In genomic region chr3:124620600-124621063, GRCh38 we compare ENCODE assay signal across 1 cellular context.
A peak's percentile ranks its signal among the peaks of the same experiment; 100 is the strongest.
TF ChIP-seq lines count a peak whose summit lies in the region.

No MANE protein-coding gene starts in this region.

TF ChIP-seq in K562, 482 proteins besides CTCF, POLR2A, EP300 and RAD21 (continued from another document and continues in another):
- no peak for TF ChIP-seq ZNF512 (tag; IDR thresholded peaks at IDR 0.05)
- TF ChIP-seq TRIM24 (IDR thresholded peaks at IDR 0.05), result peak; percentile 71 to 74
- TF ChIP-seq ZNF740 (CRISPR knock-in tag; IDR thresholded peaks at IDR 0.05), result no peak
- TF ChIP-seq ZNF740 (tag; IDR thresholded peaks at IDR 0.05), result no peak
- TF ChIP-seq KDM4B (IDR thresholded peaks at IDR 0.05; ENCODE audit: borderline replicate concordance in 2 of 2, low read depth in 1 of 2), result no peak
- peak; percentile 80 to 93 for TF ChIP-seq TBL1XR1 (IDR thresholded peaks at IDR 0.05; ENCODE audit: low read length in 2 of 2)
- TF ChIP-seq CBX8 (IDR thresholded peaks at IDR 0.05; ENCODE audit: borderline replicate concordance, extremely low read depth, low read depth, low read length, poor library complexity, severe bottlenecking), result no peak
- no peak for TF ChIP-seq DACH1 (IDR thresholded peaks at IDR 0.05; ENCODE audit: partially characterized antibody)
- no peak for TF ChIP-seq HNRNPLL (IDR thresholded peaks at IDR 0.05; ENCODE audit: low read depth, low read length, poor library complexity, severe bottlenecking)
- TF ChIP-seq HDAC6 (IDR thresholded peaks at IDR 0.05; ENCODE audit: low read depth, low read length), result no peak
- peak; percentile 76 for TF ChIP-seq MAFK (IDR thresholded peaks at IDR 0.05; ENCODE audit: low read length)
- TF ChIP-seq KHSRP (IDR thresholded peaks at IDR 0.05), result no peak
- no peak for TF ChIP-seq ZNF518B (CRISPR knock-in tag; IDR thresholded peaks at IDR 0.05)
- TF ChIP-seq MLLT1 (IDR thresholded peaks at IDR 0.05), result no peak
- no peak for TF ChIP-seq ZC3H8 (IDR thresholded peaks at IDR 0.05)
- TF ChIP-seq POLR2AphosphoS5 (IDR thresholded peaks at IDR 0.05; ENCODE audit: control insufficient read depth, insufficient read depth, low read depth, low read length), result peak; percentile 81
- no peak for TF ChIP-seq THAP12 (CRISPR knock-in tag; IDR thresholded peaks at IDR 0.05)
- TF ChIP-seq ZNF780A (CRISPR knock-in tag; IDR thresholded peaks at IDR 0.05), result no peak
- peak in 2 of 3 experiments; percentile 13 to 25 for TF ChIP-seq YY1 (IDR thresholded peaks at IDR 0.05; ENCODE audit: borderline replicate concordance in 1 of 3, control insufficient read depth in 1 of 3, extremely low read depth in 1 of 3, insufficient read depth in 3 of 3, insufficient read length in 1 of 3, insufficient replicate concordance in 2 of 3, low read depth in 1 of 3, low read length in 2 of 3)
- TF ChIP-seq THRAP3 (IDR thresholded peaks at IDR 0.05; ENCODE audit: borderline replicate concordance), result no peak
- TF ChIP-seq FOXP1 (CRISPR knock-in tag; IDR thresholded peaks at IDR 0.05), result no peak
- no peak for TF ChIP-seq HMG20A (CRISPR knock-in tag; conservative IDR thresholded peaks at IDR 0.05)
- TF ChIP-seq ZNF121 (CRISPR knock-in tag; conservative IDR thresholded peaks at IDR 0.05), result no peak
- TF ChIP-seq KLF16 (IDR thresholded peaks at IDR 0.05), result no peak
- peak; percentile 84 for TF ChIP-seq HDAC3 (IDR thresholded peaks at IDR 0.05; ENCODE audit: borderline replicate concordance, partially characterized antibody)
- no peak for TF ChIP-seq ZNF609 (CRISPR knock-in tag; IDR thresholded peaks at IDR 0.05; ENCODE audit: borderline replicate concordance)
- TF ChIP-seq ZNF778 (CRISPR knock-in tag; IDR thresholded peaks at IDR 0.05), result no peak
- no peak for TF ChIP-seq FOXA1 (IDR thresholded peaks at IDR 0.05; ENCODE audit: borderline replicate concordance)
- TF ChIP-seq NCOA1 (IDR thresholded peaks at IDR 0.05; ENCODE audit: low read depth), result peak; percentile 66; the same call in 1 of the 2 replicates
- no peak for TF ChIP-seq NRF1 (conservative IDR thresholded peaks at IDR 0.05 in 1 of 2, IDR thresholded peaks at IDR 0.05 in 1 of 2)
- TF ChIP-seq RREB1 (CRISPR knock-in tag; IDR thresholded peaks at IDR 0.05), result no peak
- no peak for TF ChIP-seq ZBED1 (IDR thresholded peaks at IDR 0.05)
- TF ChIP-seq ZFP30 (CRISPR knock-in tag; IDR thresholded peaks at IDR 0.05; ENCODE audit: borderline replicate concordance), result no peak
- TF ChIP-seq ARID3A (IDR thresholded peaks at IDR 0.05; ENCODE audit: borderline replicate concordance, low read depth, low read length), result peak; percentile 49; the same call in 1 of the 2 replicates
- no peak for TF ChIP-seq CEBPB (tag; IDR thresholded peaks at IDR 0.05)
- TF ChIP-seq ZNF75A (CRISPR knock-in tag; IDR thresholded peaks at IDR 0.05), result no peak
- no peak for TF ChIP-seq ZNF24 (IDR thresholded peaks at IDR 0.05)
- no peak for TF ChIP-seq ILK (tag; IDR thresholded peaks at IDR 0.05; ENCODE audit: borderline replicate concordance, low read depth)
- peak; percentile 96 for TF ChIP-seq FOSL1 (tag; conservative IDR thresholded peaks at IDR 0.05)
